19 cellular contexts compared by ENCODE assay signal in genomic region chr21:44900559-44901251, GRCh38. TPM values are rescaled to one million over a fixed set of nuclear protein-coding genes. Genes with fewer than 3 reads are reported as not detected.
DNase-seq lines count a peak whose midpoint lies in the region; FAIRE-seq and TF ChIP-seq lines count a peak whose summit lies in the region.
"Had no signal": no experiment of that assay in that cellular context is flagged by ENCODE, and none has a peak within 500 bp of the region (broad histone marks: within the 10 kb centered on the region; RNA-seq: fewer than 3 reads in every experiment).

No MANE protein-coding gene starts in this region.

- no peak overlapping the region for H3K27ac ChIP-seq in BLaER1 treated with 17β-estradiol and CSF1 and Interleukin-3, amounts not matched to agents 10 nM and 100 nM
- no peak overlapping the region for H3K27ac ChIP-seq in osteoblast (ENCODE audit: low read depth, low read length)
- H3K27ac ChIP-seq in trophoblast cell (ENCODE audit: low read depth, low read length): no peak overlapping the region
- H3K27ac ChIP-seq: RWPE1, SJSA1 had no signal

- no peak overlapping the region for H2AK5ac ChIP-seq in trophoblast cell (ENCODE audit: low read length)

- no peak overlapping the region for H2BK120ac ChIP-seq in trophoblast cell (ENCODE audit: insufficient read depth, low read length, poor library complexity)

- WGBS in trophoblast cell (ENCODE audit: extremely low coverage, insufficient coverage, insufficient read length): no CpG with 5 or more reads among the region's 28 CpGs

- no peak for TF ChIP-seq CTCF in osteoblast (IDR thresholded peaks at IDR 0.05; ENCODE audit: extremely low read depth, low read depth, low read length)
- TF ChIP-seq CTCF in Calu3 (IDR thresholded peaks at IDR 0.05; ENCODE audit: unreplicated experiment): no peak

- H4K8ac ChIP-seq in trophoblast cell (ENCODE audit: low read depth, low read length): no peak overlapping the region

- no peak overlapping the region for H4K91ac ChIP-seq in trophoblast cell (ENCODE audit: low read depth, low read length)

- no peak overlapping the region for H3K23ac ChIP-seq in trophoblast cell (ENCODE audit: low read length)

- POLR2A ChIA-PET in activated CD4-positive, alpha-beta memory T cell treated with anti-CD3 and anti-CD28 coated beads for 36 hours (lab: Charles Lee): no interaction called here
- POLR2A ChIA-PET in activated CD4-positive, alpha-beta memory T cell treated with anti-CD3 and anti-CD28 coated beads, Interleukin-2, amount 10 ng/mL, durations not matched to agents 7 days and 5 days (lab: Charles Lee): interaction anchor here (0.7 to 0.9 kb wide), 2 partner anchors 11 to 26 kb away, joined by 3 to 4 read pairs; no protein-coding TSS in a partner anchor

- no peak overlapping the region for H3K18ac ChIP-seq in trophoblast cell (ENCODE audit: low read length)

- H3K36me3 Mint-ChIP-seq in activated CD4-positive, alpha-beta memory T cell treated with anti-CD3 and anti-CD28 coated beads for 36 hours: peaks cover 53% of the 10 kb centered on the region
- peaks cover 82% of the 10 kb centered on the region for H3K36me3 Mint-ChIP-seq in activated CD4-positive, alpha-beta memory T cell treated with anti-CD3 and anti-CD28 coated beads, Interleukin-2, amount 10 ng/mL, durations not matched to agents 7 days and 5 days (ENCODE audit: low read depth)
- peaks cover 100% of the 10 kb centered on the region for H3K36me3 Mint-ChIP-seq in dendritic cell treated with granulocyte-macrophage colony-stimulating factor and Interleukin-4, amounts not matched to agents 40 ng/mL and 50 ng/mL, for 4 days (ENCODE audit: low read depth)
- peaks cover 5% of the 10 kb centered on the region for H3K36me3 Mint-ChIP-seq in Calu3 (ENCODE audit: insufficient read depth, unreplicated experiment)

- H3K36me3 ChIP-seq in BLaER1 treated with 17β-estradiol and CSF1 and Interleukin-3, amounts not matched to agents 10 nM and 100 nM: peaks cover 47 to 100% (median 100%) of the 10 kb centered on the region in 11 experiments
- H3K36me3 ChIP-seq in osteoblast (ENCODE audit: insufficient read depth, low read length): no peaks in the 10 kb centered on the region
- no peaks in the 10 kb centered on the region for H3K36me3 ChIP-seq in trophoblast cell (ENCODE audit: control insufficient read depth in 1 of 2, insufficient read depth in 2 of 2, low read length in 2 of 2)

- no peak overlapping the region for H3K14ac ChIP-seq in trophoblast cell (ENCODE audit: low read length)

- intact Hi-C loops in activated CD4-positive, alpha-beta memory T cell treated with anti-CD3 and anti-CD28 coated beads for 36 hours (cut with micrococcal nuclease): no loop called here
- intact Hi-C loops in dendritic cell treated with granulocyte-macrophage colony-stimulating factor and Interleukin-4, amounts not matched to agents 40 ng/mL and 50 ng/mL, for 4 days (cut with micrococcal nuclease): no loop called here
- intact Hi-C loops in Calu3 (cut with micrococcal nuclease; ENCODE audit: unreplicated experiment): no loop called here

- H3K9me3 Mint-ChIP-seq in activated CD4-positive, alpha-beta memory T cell treated with anti-CD3 and anti-CD28 coated beads for 36 hours: no peaks in the 10 kb centered on the region
- H3K9me3 Mint-ChIP-seq in activated CD4-positive, alpha-beta memory T cell treated with anti-CD3 and anti-CD28 coated beads, Interleukin-2, amount 10 ng/mL, durations not matched to agents 7 days and 5 days: peaks cover 2% of the 10 kb centered on the region
- H3K9me3 Mint-ChIP-seq in dendritic cell treated with granulocyte-macrophage colony-stimulating factor and Interleukin-4, amounts not matched to agents 40 ng/mL and 50 ng/mL, for 4 days: no peaks in the 10 kb centered on the region
- H3K9me3 Mint-ChIP-seq in Calu3 (ENCODE audit: low read depth, unreplicated experiment): no peaks in the 10 kb centered on the region

- no peaks in the 10 kb centered on the region for H3K27me3 Mint-ChIP-seq in activated CD4-positive, alpha-beta memory T cell treated with anti-CD3 and anti-CD28 coated beads for 36 hours
- no peaks in the 10 kb centered on the region for H3K27me3 Mint-ChIP-seq in activated CD4-positive, alpha-beta memory T cell treated with anti-CD3 and anti-CD28 coated beads, Interleukin-2, amount 10 ng/mL, durations not matched to agents 7 days and 5 days
- no peaks in the 10 kb centered on the region for H3K27me3 Mint-ChIP-seq in dendritic cell treated with granulocyte-macrophage colony-stimulating factor and Interleukin-4, amounts not matched to agents 40 ng/mL and 50 ng/mL, for 4 days
- peaks cover 33% of the 10 kb centered on the region for H3K27me3 Mint-ChIP-seq in Calu3 (ENCODE audit: unreplicated experiment)

- H3K79me1 ChIP-seq in trophoblast cell (ENCODE audit: low read length): no peaks in the 10 kb centered on the region

- H3K4me3 ChIP-seq in BLaER1 treated with 17β-estradiol and CSF1 and Interleukin-3, amounts not matched to agents 10 nM and 100 nM: no peak overlapping the region
- H3K4me3 ChIP-seq in osteoblast (ENCODE audit: insufficient read depth, low read length): no peak overlapping the region
- H3K4me3 ChIP-seq in trophoblast cell (ENCODE audit: low read depth, low read length): no peak overlapping the region
- H3K4me3 ChIP-seq: SJSA1 had no signal

- no peaks in the 10 kb centered on the region for H3K4me1 Mint-ChIP-seq in activated CD4-positive, alpha-beta memory T cell treated with anti-CD3 and anti-CD28 coated beads for 36 hours (ENCODE audit: low read depth)
- H3K4me1 Mint-ChIP-seq in activated CD4-positive, alpha-beta memory T cell treated with anti-CD3 and anti-CD28 coated beads, Interleukin-2, amount 10 ng/mL, durations not matched to agents 7 days and 5 days: peaks cover 15% of the 10 kb centered on the region
- peaks cover 89% of the 10 kb centered on the region for H3K4me1 Mint-ChIP-seq in dendritic cell treated with granulocyte-macrophage colony-stimulating factor and Interleukin-4, amounts not matched to agents 40 ng/mL and 50 ng/mL, for 4 days (ENCODE audit: low read depth)
- no peaks in the 10 kb centered on the region for H3K4me1 Mint-ChIP-seq in Calu3 (ENCODE audit: low read depth, unreplicated experiment)

- DNase-seq in activated CD4-positive, alpha-beta memory T cell treated with anti-CD3 and anti-CD28 coated beads for 36 hours: no peak
- DNase-seq in activated CD4-positive, alpha-beta memory T cell treated with anti-CD3 and anti-CD28 coated beads, Interleukin-2, amount 10 ng/mL, durations not matched to agents 7 days and 5 days: no peak
- DNase-seq in osteoblast (ENCODE audit: insufficient read length, low spot score, missing footprints): peak; percentile 54
- no peak for DNase-seq in H54 (ENCODE audit: insufficient read length, low spot score)
- no peak for DNase-seq in Calu3
- no peak for DNase-seq in trophoblast cell
- DNase-seq: 8988T, C1 segment of cervical spinal cord, Caco-2, EL, KG1, NCI-H1436 treated with DMSO at 0.1 percent for 48 hours, NCI-H2081, NCI-H774, PC-3 had no signal

- H2BK12ac ChIP-seq in trophoblast cell (ENCODE audit: low read length): no peak overlapping the region

- H3K9me3 ChIP-seq in BLaER1 treated with 17β-estradiol and CSF1 and Interleukin-3, amounts not matched to agents 10 nM and 100 nM (replicated peaks in 1 of 11): peaks cover 0 to 9% (median 0%) of the 10 kb centered on the region in 11 experiments; a peak in 8 of 22 replicates
- H3K9me3 ChIP-seq in osteoblast (ENCODE audit: low read depth, low read length): no peaks in the 10 kb centered on the region
- peaks cover 15% of the 10 kb centered on the region for H3K9me3 ChIP-seq in trophoblast cell (ENCODE audit: insufficient read depth, low read depth, low read length)
- H3K9me3 ChIP-seq: Caco-2 had no signal

- CTCF ChIA-PET in activated CD4-positive, alpha-beta memory T cell treated with anti-CD3 and anti-CD28 coated beads for 36 hours (lab: Charles Lee): no interaction called here
- CTCF ChIA-PET in activated CD4-positive, alpha-beta memory T cell treated with anti-CD3 and anti-CD28 coated beads, Interleukin-2, amount 10 ng/mL, durations not matched to agents 7 days and 5 days (lab: Charles Lee): no interaction called here
- CTCF ChIA-PET in Calu3 (lab: Charles Lee): interaction anchor here (0.6 kb wide), 1 partner anchor 56 kb away, joined by 4 read pairs; no protein-coding TSS in a partner anchor

- no peak for FAIRE-seq in H54 (lab: Jason Lieb, UNC)

- no TSS peak for BruUV-seq in Calu3 (replicated peaks; lab: Mats Ljungman, UMichigan)

- H3K27me3 ChIP-seq in BLaER1 treated with 17β-estradiol and CSF1 and Interleukin-3, amounts not matched to agents 10 nM and 100 nM: no peaks in the 10 kb centered on the region
- H3K27me3 ChIP-seq in osteoblast (ENCODE audit: insufficient read depth, low read length) (no peaks in the 10 kb centered on the region), trophoblast cell (ENCODE audit: insufficient read depth, low read length) (no peaks in the 10 kb centered on the region)
- H3K27me3 ChIP-seq: SJSA1 had no signal

- H3K79me2 ChIP-seq in osteoblast (ENCODE audit: insufficient read depth, low read length) (no peaks in the 10 kb centered on the region), trophoblast cell (ENCODE audit: control insufficient read depth, insufficient read depth, low read length, poor library complexity) (no peaks in the 10 kb centered on the region)

- H4K20me1 ChIP-seq in BLaER1 treated with 17β-estradiol and CSF1 and Interleukin-3, amounts not matched to agents 10 nM and 100 nM: peaks cover 0 to 100% (median 60%) of the 10 kb centered on the region in 11 experiments; a peak in 18 of 22 replicates
- H4K20me1 ChIP-seq in osteoblast (ENCODE audit: insufficient read depth, low read length): no peaks in the 10 kb centered on the region

- peaks cover 24 to 100% (median 68%) of the 10 kb centered on the region in 10 experiments for H3K4me1 ChIP-seq in BLaER1 treated with 17β-estradiol and CSF1 and Interleukin-3, amounts not matched to agents 10 nM and 100 nM
- H3K4me1 ChIP-seq in osteoblast (ENCODE audit: insufficient read depth, low read length) (no peaks in the 10 kb centered on the region), trophoblast cell (ENCODE audit: control insufficient read depth in 1 of 2, insufficient read depth in 2 of 2, low read length in 2 of 2) (peaks cover 6% of the 10 kb centered on the region in 2 experiments)
- H3K4me1 ChIP-seq: Caco-2 had no signal

- peak overlapping the region in 1 of 11 experiments; percentile 42; a peak in 1 of 22 replicates for H3K9ac ChIP-seq in BLaER1 treated with 17β-estradiol and CSF1 and Interleukin-3, amounts not matched to agents 10 nM and 100 nM
- no peak overlapping the region for H3K9ac ChIP-seq in trophoblast cell (ENCODE audit: low read length)

- H3K27ac Mint-ChIP-seq in activated CD4-positive, alpha-beta memory T cell treated with anti-CD3 and anti-CD28 coated beads for 36 hours: peak overlapping the region; percentile 49
- no peak overlapping the region for H3K27ac Mint-ChIP-seq in activated CD4-positive, alpha-beta memory T cell treated with anti-CD3 and anti-CD28 coated beads, Interleukin-2, amount 10 ng/mL, durations not matched to agents 7 days and 5 days
- peak overlapping the region; percentile 76 for H3K27ac Mint-ChIP-seq in dendritic cell treated with granulocyte-macrophage colony-stimulating factor and Interleukin-4, amounts not matched to agents 40 ng/mL and 50 ng/mL, for 4 days
- no peak overlapping the region for H3K27ac Mint-ChIP-seq in Calu3 (ENCODE audit: unreplicated experiment)

- no peak overlapping the region for H3K4me3 Mint-ChIP-seq in activated CD4-positive, alpha-beta memory T cell treated with anti-CD3 and anti-CD28 coated beads for 36 hours
- no peak overlapping the region for H3K4me3 Mint-ChIP-seq in activated CD4-positive, alpha-beta memory T cell treated with anti-CD3 and anti-CD28 coated beads, Interleukin-2, amount 10 ng/mL, durations not matched to agents 7 days and 5 days
- no peak overlapping the region for H3K4me3 Mint-ChIP-seq in dendritic cell treated with granulocyte-macrophage colony-stimulating factor and Interleukin-4, amounts not matched to agents 40 ng/mL and 50 ng/mL, for 4 days
- H3K4me3 Mint-ChIP-seq in Calu3 (ENCODE audit: low read depth, unreplicated experiment): no peak overlapping the region

- H3K4ac ChIP-seq in trophoblast cell (ENCODE audit: low read depth, low read length): no peak overlapping the region

- no peak overlapping the region for H2BK5ac ChIP-seq in trophoblast cell (ENCODE audit: low read depth, low read length, poor library complexity)

- no peak for TF ChIP-seq POLR2A in H54 (IDR thresholded peaks at IDR 0.05; ENCODE audit: low read depth, low read length)

- H4K12ac ChIP-seq in trophoblast cell (ENCODE audit: low read depth, low read length): no peak overlapping the region

- H2AFZ ChIP-seq in osteoblast (ENCODE audit: low read length): no peak overlapping the region
- H2AFZ ChIP-seq in trophoblast cell (ENCODE audit: insufficient read depth, low read length, poor library complexity): no peak overlapping the region

- peak overlapping the region in 8 of 11 experiments; percentile 30 to 93 (median 39); a peak in 13 of 22 replicates for H3K4me2 ChIP-seq in BLaER1 treated with 17β-estradiol and CSF1 and Interleukin-3, amounts not matched to agents 10 nM and 100 nM
- H3K4me2 ChIP-seq in osteoblast (ENCODE audit: insufficient read depth, low read length): no peak overlapping the region
- no peak overlapping the region for H3K4me2 ChIP-seq in trophoblast cell (ENCODE audit: low read length)

RNA-seq across cellular contexts. Expression of gene ITGB2, which starts 20.0 kb away (rescaled TPM):
- 100 to 1,000 TPM; 242 to 247 TPM for total RNA-seq in activated CD4-positive, alpha-beta memory T cell treated with anti-CD3 and anti-CD28 coated beads for 36 hours
- total RNA-seq in activated CD4-positive, alpha-beta memory T cell treated with anti-CD3 and anti-CD28 coated beads, Interleukin-2, amount 10 ng/mL, durations not matched to agents 7 days and 5 days: 100 to 1,000 TPM; 631 to 642 TPM
- total RNA-seq in osteoblast: 13.3 and 15.2 TPM in 2 replicates
- total RNA-seq in Calu3 (2022): 0.42 and 0.47 TPM in 2 replicates
- 0.03 TPM in 2 replicates for polyA plus RNA-seq in trophoblast cell (2013)

RNA-seq across cellular contexts. Expression of gene PTTG1IP, which starts 27.2 kb away (rescaled TPM):
- total RNA-seq in activated CD4-positive, alpha-beta memory T cell treated with anti-CD3 and anti-CD28 coated beads for 36 hours: 10 to 100 TPM; 43.0 to 44.4 TPM
- 10 to 100 TPM; 80.3 to 82.6 TPM for total RNA-seq in activated CD4-positive, alpha-beta memory T cell treated with anti-CD3 and anti-CD28 coated beads, Interleukin-2, amount 10 ng/mL, durations not matched to agents 7 days and 5 days
- total RNA-seq in osteoblast: 413 and 480 TPM in 2 replicates
- total RNA-seq in Calu3 (2022): 135 and 136 TPM in 2 replicates
- polyA plus RNA-seq in trophoblast cell (2013): 258 and 262 TPM in 2 replicates

RNA-seq across cellular contexts. Expression of gene SLX9, which starts 39.1 kb away (rescaled TPM):
- 10 to 100 TPM; 60.7 to 64.6 TPM for total RNA-seq in activated CD4-positive, alpha-beta memory T cell treated with anti-CD3 and anti-CD28 coated beads for 36 hours
- total RNA-seq in activated CD4-positive, alpha-beta memory T cell treated with anti-CD3 and anti-CD28 coated beads, Interleukin-2, amount 10 ng/mL, durations not matched to agents 7 days and 5 days: 10 to 100 TPM; 42.4 to 47.0 TPM
- total RNA-seq in osteoblast (9.4 and 10.9 TPM in 2 replicates), Calu3 (2022) (24.6 and 28.6 TPM in 2 replicates)
- polyA plus RNA-seq in trophoblast cell (2013): 19.1 and 21.1 TPM in 2 replicates

Comparison
In these comparisons a context has a peak if more than half of its experiments do, and no peak if none do; other contexts are left out.
1. H3K27ac Mint-ChIP-seq: peak in activated CD4-positive, alpha-beta memory T cell treated with anti-CD3 and anti-CD28 coated beads for 36 hours (single experiment) and dendritic cell treated with granulocyte-macrophage colony-stimulating factor and Interleukin-4, amounts not matched to agents 40 ng/mL and 50 ng/mL, for 4 days (single experiment); none in activated CD4-positive, alpha-beta memory T cell treated with anti-CD3 and anti-CD28 coated beads, Interleukin-2, amount 10 ng/mL, durations not matched to agents 7 days and 5 days (single experiment) and Calu3 (single experiment).
2. H3K4me2 ChIP-seq: peak in BLaER1 treated with 17β-estradiol and CSF1 and Interleukin-3, amounts not matched to agents 10 nM and 100 nM (8 of 11); none in osteoblast (single experiment) and trophoblast cell (single experiment).
3. RNA of gene ITGB2, which starts 20.0 kb away (total RNA-seq): 631 to 642 TPM in activated CD4-positive, alpha-beta memory T cell treated with anti-CD3 and anti-CD28 coated beads, Interleukin-2, amount 10 ng/mL, durations not matched to agents 7 days and 5 days and 242 to 247 TPM in activated CD4-positive, alpha-beta memory T cell treated with anti-CD3 and anti-CD28 coated beads for 36 hours; 13.3 to 15.2 TPM in osteoblast and 0.42 to 0.47 TPM in Calu3; every median in the first group is over 10 times any median in the second.